Comparison of ENCODE assay signal across 1 cellular context in the genomic region with DNA sequence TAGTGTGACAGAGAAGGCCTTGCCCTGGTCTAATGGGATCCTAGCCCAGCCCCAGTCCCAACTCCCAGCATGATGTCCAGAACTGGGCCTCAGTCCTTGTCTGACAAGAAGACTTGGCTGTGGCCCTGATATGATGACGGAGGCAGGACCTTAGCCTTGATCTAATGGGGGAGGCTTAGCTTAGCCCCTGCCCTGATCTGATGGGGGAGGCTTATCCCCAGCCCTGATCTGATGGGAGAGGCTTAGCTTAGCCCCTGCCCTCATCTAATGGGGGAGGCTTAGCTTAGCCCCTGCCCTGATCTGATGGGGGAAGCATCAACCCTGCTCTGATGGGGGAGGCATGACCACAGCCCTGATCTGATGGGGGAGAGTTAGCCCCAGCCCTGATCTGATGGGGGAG.
TF ChIP-seq lines count a peak whose summit lies in the region.

No MANE protein-coding gene starts in this region.

TF ChIP-seq in K562, 482 proteins besides CTCF, POLR2A, EP300 and RAD21:
- TF ChIP-seq GABPB1 (CRISPR knock-in tag; IDR thresholded peaks at IDR 0.05) = no peak
- no peak for TF ChIP-seq CBFA2T3 (IDR thresholded peaks at IDR 0.05)
- TF ChIP-seq CSDE1 (IDR thresholded peaks at IDR 0.05) = no peak
- peak; percentile 35 for TF ChIP-seq ZFP36 (IDR thresholded peaks at IDR 0.05; ENCODE audit: low read depth, low read length, partially characterized antibody)
- no peak for TF ChIP-seq MLX (CRISPR knock-in tag; conservative IDR thresholded peaks at IDR 0.05)
- TF ChIP-seq, protein P1, sequence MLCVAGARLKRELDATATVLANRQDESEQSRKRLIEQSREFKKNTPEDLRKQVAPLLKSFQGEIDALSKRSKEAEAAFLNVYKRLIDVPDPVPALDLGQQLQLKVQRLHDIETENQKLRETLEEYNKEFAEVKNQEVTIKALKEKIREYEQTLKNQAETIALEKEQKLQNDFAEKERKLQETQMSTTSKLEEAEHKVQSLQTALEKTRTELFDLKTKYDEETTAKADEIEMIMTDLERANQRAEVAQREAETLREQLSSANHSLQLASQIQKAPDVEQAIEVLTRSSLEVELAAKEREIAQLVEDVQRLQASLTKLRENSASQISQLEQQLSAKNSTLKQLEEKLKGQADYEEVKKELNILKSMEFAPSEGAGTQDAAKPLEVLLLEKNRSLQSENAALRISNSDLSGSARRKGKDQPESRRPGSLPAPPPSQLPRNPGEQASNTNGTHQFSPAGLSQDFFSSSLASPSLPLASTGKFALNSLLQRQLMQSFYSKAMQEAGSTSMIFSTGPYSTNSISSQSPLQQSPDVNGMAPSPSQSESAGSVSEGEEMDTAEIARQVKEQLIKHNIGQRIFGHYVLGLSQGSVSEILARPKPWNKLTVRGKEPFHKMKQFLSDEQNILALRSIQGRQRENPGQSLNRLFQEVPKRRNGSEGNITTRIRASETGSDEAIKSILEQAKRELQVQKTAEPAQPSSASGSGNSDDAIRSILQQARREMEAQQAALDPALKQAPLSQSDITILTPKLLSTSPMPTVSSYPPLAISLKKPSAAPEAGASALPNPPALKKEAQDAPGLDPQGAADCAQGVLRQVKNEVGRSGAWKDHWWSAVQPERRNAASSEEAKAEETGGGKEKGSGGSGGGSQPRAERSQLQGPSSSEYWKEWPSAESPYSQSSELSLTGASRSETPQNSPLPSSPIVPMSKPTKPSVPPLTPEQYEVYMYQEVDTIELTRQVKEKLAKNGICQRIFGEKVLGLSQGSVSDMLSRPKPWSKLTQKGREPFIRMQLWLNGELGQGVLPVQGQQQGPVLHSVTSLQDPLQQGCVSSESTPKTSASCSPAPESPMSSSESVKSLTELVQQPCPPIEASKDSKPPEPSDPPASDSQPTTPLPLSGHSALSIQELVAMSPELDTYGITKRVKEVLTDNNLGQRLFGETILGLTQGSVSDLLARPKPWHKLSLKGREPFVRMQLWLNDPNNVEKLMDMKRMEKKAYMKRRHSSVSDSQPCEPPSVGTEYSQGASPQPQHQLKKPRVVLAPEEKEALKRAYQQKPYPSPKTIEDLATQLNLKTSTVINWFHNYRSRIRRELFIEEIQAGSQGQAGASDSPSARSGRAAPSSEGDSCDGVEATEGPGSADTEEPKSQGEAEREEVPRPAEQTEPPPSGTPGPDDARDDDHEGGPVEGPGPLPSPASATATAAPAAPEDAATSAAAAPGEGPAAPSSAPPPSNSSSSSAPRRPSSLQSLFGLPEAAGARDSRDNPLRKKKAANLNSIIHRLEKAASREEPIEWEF (CRISPR knock-in tag; IDR thresholded peaks at IDR 0.05) = no peak
- TF ChIP-seq ZNF224 (CRISPR knock-in tag; IDR thresholded peaks at IDR 0.05) = no peak
- no peak for TF ChIP-seq MLLT1 (IDR thresholded peaks at IDR 0.05)
